In the genomic region with DNA sequence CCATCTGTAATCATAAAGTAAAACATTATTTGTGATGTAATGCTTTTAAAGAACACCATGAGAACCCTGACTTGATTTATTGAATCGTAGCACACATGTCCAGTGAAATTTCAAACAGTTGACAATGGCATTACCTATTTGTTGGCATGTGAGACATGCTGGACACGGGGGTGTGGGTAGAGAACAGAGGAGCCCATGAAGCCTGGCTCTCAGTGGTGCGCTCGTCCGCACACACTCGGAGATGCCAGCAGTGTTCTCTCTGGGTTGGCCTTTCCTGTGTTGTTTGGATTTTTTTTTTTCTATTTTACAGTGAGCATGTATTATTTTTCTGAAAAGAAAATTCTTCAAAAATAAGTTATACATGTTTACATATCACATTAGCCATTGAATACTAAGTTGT, we compare ENCODE assay signal across 1 cellular context.
A peak's percentile ranks its signal among the peaks of the same experiment; 100 is the strongest.
TF ChIP-seq lines count a peak whose summit lies in the region.

No MANE protein-coding gene starts in this region.

TF ChIP-seq in HEK293, 187 proteins besides CTCF, POLR2A, EP300 and RAD21 (continued from another document):
- no peak for TF ChIP-seq ZNF585B (tag by site-specific recombination; IDR thresholded peaks at IDR 0.05)
- TF ChIP-seq, protein P1, sequence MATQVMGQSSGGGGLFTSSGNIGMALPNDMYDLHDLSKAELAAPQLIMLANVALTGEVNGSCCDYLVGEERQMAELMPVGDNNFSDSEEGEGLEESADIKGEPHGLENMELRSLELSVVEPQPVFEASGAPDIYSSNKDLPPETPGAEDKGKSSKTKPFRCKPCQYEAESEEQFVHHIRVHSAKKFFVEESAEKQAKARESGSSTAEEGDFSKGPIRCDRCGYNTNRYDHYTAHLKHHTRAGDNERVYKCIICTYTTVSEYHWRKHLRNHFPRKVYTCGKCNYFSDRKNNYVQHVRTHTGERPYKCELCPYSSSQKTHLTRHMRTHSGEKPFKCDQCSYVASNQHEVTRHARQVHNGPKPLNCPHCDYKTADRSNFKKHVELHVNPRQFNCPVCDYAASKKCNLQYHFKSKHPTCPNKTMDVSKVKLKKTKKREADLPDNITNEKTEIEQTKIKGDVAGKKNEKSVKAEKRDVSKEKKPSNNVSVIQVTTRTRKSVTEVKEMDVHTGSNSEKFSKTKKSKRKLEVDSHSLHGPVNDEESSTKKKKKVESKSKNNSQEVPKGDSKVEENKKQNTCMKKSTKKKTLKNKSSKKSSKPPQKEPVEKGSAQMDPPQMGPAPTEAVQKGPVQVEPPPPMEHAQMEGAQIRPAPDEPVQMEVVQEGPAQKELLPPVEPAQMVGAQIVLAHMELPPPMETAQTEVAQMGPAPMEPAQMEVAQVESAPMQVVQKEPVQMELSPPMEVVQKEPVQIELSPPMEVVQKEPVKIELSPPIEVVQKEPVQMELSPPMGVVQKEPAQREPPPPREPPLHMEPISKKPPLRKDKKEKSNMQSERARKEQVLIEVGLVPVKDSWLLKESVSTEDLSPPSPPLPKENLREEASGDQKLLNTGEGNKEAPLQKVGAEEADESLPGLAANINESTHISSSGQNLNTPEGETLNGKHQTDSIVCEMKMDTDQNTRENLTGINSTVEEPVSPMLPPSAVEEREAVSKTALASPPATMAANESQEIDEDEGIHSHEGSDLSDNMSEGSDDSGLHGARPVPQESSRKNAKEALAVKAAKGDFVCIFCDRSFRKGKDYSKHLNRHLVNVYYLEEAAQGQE (tag by site-specific recombination; IDR thresholded peaks at IDR 0.05): no peak
- TF ChIP-seq ZXDB (tag by site-specific recombination; IDR thresholded peaks at IDR 0.05): no peak
- 0 out of 2 replicates have a peak, but pooled peaks have one; percentile 18 for TF ChIP-seq ATF2 (tag by site-specific recombination; IDR thresholded peaks at IDR 0.05; ENCODE audit: low read depth)
- no peak for TF ChIP-seq ZNF138 (tag by site-specific recombination; IDR thresholded peaks at IDR 0.05; ENCODE audit: borderline replicate concordance)
- TF ChIP-seq ZNF416 (tag by site-specific recombination; IDR thresholded peaks at IDR 0.05): no peak
- TF ChIP-seq HIC1 (tag by site-specific recombination; IDR thresholded peaks at IDR 0.05): no peak
- peak; percentile 3; the same call in 1 of the 2 replicates for TF ChIP-seq SCRT2 (tag by site-specific recombination; IDR thresholded peaks at IDR 0.05)
- TF ChIP-seq ZNF623 (tag by site-specific recombination; IDR thresholded peaks at IDR 0.05): no peak
TF ChIP-seq in HEK293: peak in this region for 2.
